Comparison of ENCODE assay signal across 19 cellular contexts in genomic region chr6:74607468-74607867, GRCh38.
A peak's percentile ranks its signal among the peaks of the same experiment; 100 is the strongest.
DNase-seq lines count a peak whose midpoint lies in the region; ATAC-seq and TF ChIP-seq lines count a peak whose summit lies in the region.
"Had no signal": no experiment of that assay in that cellular context is flagged by ENCODE, and none has a peak within 500 bp of the region (broad histone marks: within the 10 kb centered on the region; RNA-seq: fewer than 3 reads in every experiment).

No MANE protein-coding gene starts in this region.

- H3K4me1 ChIP-seq in breast epithelium (no peaks in the 10 kb centered on the region), osteoblast (ENCODE audit: insufficient read depth, low read length) (peaks cover 77% of the 10 kb centered on the region), tibial artery (peaks cover 0 to 47% (median 15%) of the 10 kb centered on the region in 4 donors)

- POLR2A ChIA-PET in MCF 10A (lab: Yijun Ruan, JAX): interaction anchor here (0.7 to 2.3 kb wide), 3 partner anchors 9 to 142 kb away, joined by 3 to 12 read pairs (median 5); no protein-coding TSS in a partner anchor

- TF ChIP-seq POLR2A in breast epithelium (IDR thresholded peaks at IDR 0.05): no peak

- H3K4me3 Mint-ChIP-seq in MCF 10A (ENCODE audit: unreplicated experiment) (no peak overlapping the region), chondrocyte (ENCODE audit: unreplicated experiment) (no peak overlapping the region)
- H3K4me3 Mint-ChIP-seq: CD4-positive, alpha-beta T cell had no signal

- H3K79me2 ChIP-seq in osteoblast (ENCODE audit: insufficient read depth, low read length): no peaks in the 10 kb centered on the region

- H3K36me3 Mint-ChIP-seq in MCF 10A (ENCODE audit: insufficient read depth, unreplicated experiment): no peaks in the 10 kb centered on the region
- no peaks in the 10 kb centered on the region for H3K36me3 Mint-ChIP-seq in chondrocyte (ENCODE audit: low read depth)

- H3K4me1 Mint-ChIP-seq in MCF 10A (ENCODE audit: insufficient read depth, unreplicated experiment): peaks cover 44% of the 10 kb centered on the region
- peaks cover 91% of the 10 kb centered on the region for H3K4me1 Mint-ChIP-seq in chondrocyte (ENCODE audit: low read depth)

- no peak overlapping the region for H2AFZ ChIP-seq in osteoblast (ENCODE audit: low read length)

- H4K20me1 ChIP-seq in osteoblast (ENCODE audit: insufficient read depth, low read length): no peaks in the 10 kb centered on the region

- CTCF ChIA-PET in MCF 10A (lab: Yijun Ruan, JAX): interaction anchor here (0.7 to 1.8 kb wide), 3 partner anchors 215 to 602 kb away, joined by 3 to 5 read pairs (median 4); no protein-coding TSS in a partner anchor

- H3K27ac ChIP-seq in breast epithelium (no peak overlapping the region), osteoblast (ENCODE audit: low read depth, low read length) (peak overlapping the region; percentile 86), tibial artery (peak overlapping the region; percentile 43 to 57)
- H3K27ac ChIP-seq: 22Rv1 had no signal

- H3K27me3 Mint-ChIP-seq in MCF 10A (ENCODE audit: insufficient read depth, unreplicated experiment) (no peaks in the 10 kb centered on the region), chondrocyte (ENCODE audit: low read depth) (no peaks in the 10 kb centered on the region)
- H3K27me3 Mint-ChIP-seq: CD4-positive, alpha-beta T cell had no signal

- no peak for ATAC-seq in GM21381 (IDR thresholded peaks at IDR 0.05; ENCODE audit: unreplicated experiment)

- no TSS peak for BruUV-seq in MCF 10A (replicated peaks; lab: Mats Ljungman, UMichigan)

- H3K4me2 ChIP-seq in osteoblast (ENCODE audit: insufficient read depth, low read length): peak overlapping the region; percentile 67

- H3K9me3 ChIP-seq in breast epithelium (no peaks in the 10 kb centered on the region), osteoblast (ENCODE audit: low read depth, low read length) (no peaks in the 10 kb centered on the region), tibial artery (no peaks in the 10 kb centered on the region)

- H3K27me3 ChIP-seq in breast epithelium: no peaks in the 10 kb centered on the region
- H3K27me3 ChIP-seq in osteoblast (ENCODE audit: insufficient read depth, low read length): no peaks in the 10 kb centered on the region
- H3K27me3 ChIP-seq in tibial artery: no peaks in the 10 kb centered on the region

- TF ChIP-seq CTCF in MCF 10A (IDR thresholded peaks at IDR 0.05; ENCODE audit: unreplicated experiment) (no peak), breast epithelium (IDR thresholded peaks at IDR 0.05) (no peak), chondrocyte (IDR thresholded peaks at IDR 0.05) (no peak), osteoblast (IDR thresholded peaks at IDR 0.05; ENCODE audit: extremely low read depth, low read depth, low read length) (no peak), tibial artery (IDR thresholded peaks at IDR 0.05) (no peak)

- no peak for DNase-seq in MCF 10A (ENCODE audit: unreplicated experiment)
- DNase-seq in breast epithelium (ENCODE audit: low spot score in 2 of 2): no peak
- no peak for DNase-seq in chondrocyte (ENCODE audit: low spot score)
- DNase-seq in osteoblast (ENCODE audit: insufficient read length, low spot score, missing footprints): no peak
- no peak for DNase-seq in tibial artery
- DNase-seq in stimulated activated CD8-positive, alpha-beta memory T cell treated with anti-CD3 and anti-CD28 coated beads, Interleukin-4, amount 100 ng/mL, for 48 hours: no peak
- DNase-seq in effector CD8-positive, alpha-beta T cell (lab: John Stamatoyannopoulos, UW): no peak
- DNase-seq: CD4-positive, alpha-beta T cell; GDM1; KBM-7; NCI-H1417; NCI-H187; NCI-H2107; NCI-H510A; NCI-H748 treated with DMSO at 0.1 percent for 48 hours; NK-92 treated with Interleukin-12 subunit alpha and Interleukin-12 subunit beta, amount 100 ng/mL, for 24 hours; SHP77 treated with DMSO at 0.1 percent for 48 hours had no signal

- H3K4me3 ChIP-seq in breast epithelium (no peak overlapping the region), osteoblast (ENCODE audit: insufficient read depth, low read length) (no peak overlapping the region), tibial artery (no peak overlapping the region)

- H3K9me3 Mint-ChIP-seq in MCF 10A (ENCODE audit: unreplicated experiment) (no peaks in the 10 kb centered on the region), chondrocyte (ENCODE audit: low read depth) (peaks cover 6% of the 10 kb centered on the region)
- H3K9me3 Mint-ChIP-seq: CD4-positive, alpha-beta T cell had no signal

- H3K27ac Mint-ChIP-seq in MCF 10A (ENCODE audit: low read depth, unreplicated experiment) (peak overlapping the region; percentile 67), chondrocyte (ENCODE audit: unreplicated experiment) (peak overlapping the region; percentile 83)
- H3K27ac Mint-ChIP-seq: CD4-positive, alpha-beta T cell had no signal

- intact Hi-C loops in MCF 10A (cut with micrococcal nuclease): loop anchor here (10.0 kb wide), 2 partner anchors 267 to 597 kb away; partner anchors contain the start of gene COL12A1
- intact Hi-C loops in breast epithelium (cut with DNase I; ENCODE audit: low total_unique reads): no loop called here
- intact Hi-C loops in tibial artery (cut with DNase I; ENCODE audit: low total_unique reads): no loop called here

- H3K36me3 ChIP-seq in breast epithelium: no peaks in the 10 kb centered on the region
- H3K36me3 ChIP-seq in osteoblast (ENCODE audit: insufficient read depth, low read length): no peaks in the 10 kb centered on the region
- no peaks in the 10 kb centered on the region for H3K36me3 ChIP-seq in tibial artery

Comparison
In these comparisons a context has a peak if more than half of its experiments do, and no peak if none do; other contexts are left out.
1. H3K27ac ChIP-seq: peak in osteoblast (single experiment) and tibial artery (2 of 2); none in breast epithelium (0 of 2).